ENCODE assay signal across 10 cellular contexts in genomic region chr5:177371120-177371537, GRCh38. TPM values are rescaled to one million over a fixed set of nuclear protein-coding genes. Genes with fewer than 3 reads are reported as not detected.
DNase-seq lines count a peak whose midpoint lies in the region; ATAC-seq and TF ChIP-seq lines count a peak whose summit lies in the region.
"Had no signal": no experiment of that assay in that cellular context is flagged by ENCODE, and none has a peak within 500 bp of the region (broad histone marks: within the 10 kb centered on the region; RNA-seq: fewer than 3 reads in every experiment).

No MANE protein-coding gene starts in this region.

- no peak overlapping the region for H2BK15ac ChIP-seq in mesendoderm (replicated peaks; ENCODE audit: low read depth)

- no peak overlapping the region for H2BK120ac ChIP-seq in mesendoderm (ENCODE audit: low read depth, low read length)

- no peak overlapping the region for H2AK5ac ChIP-seq in mesendoderm (ENCODE audit: low read length)

- H3K4me3 ChIP-seq in left ventricle myocardium inferior: peak overlapping the region; percentile 61
- H3K4me3 ChIP-seq in breast epithelium: peak overlapping the region; percentile 23 to 59 (median 49)
- H3K4me3 ChIP-seq in mesendoderm (ENCODE audit: low read length): peak overlapping the region; percentile 55
- H3K4me3 ChIP-seq in uterus: peak overlapping the region; percentile 12 to 26

- no peaks in the 10 kb centered on the region for H3K79me2 ChIP-seq in mesendoderm (ENCODE audit: control insufficient read depth, insufficient read depth, low read length)

- peak overlapping the region; percentile 7 for H3K18ac ChIP-seq in mesendoderm (ENCODE audit: low read length)

- H4K8ac ChIP-seq in mesendoderm (ENCODE audit: low read depth, low read length): no peak overlapping the region

- ATAC-seq in left cardiac atrium (no peak), GM19023 (IDR thresholded peaks at IDR 0.05; ENCODE audit: unreplicated experiment) (no peak)

- peaks cover 41% of the 10 kb centered on the region for H3K4me1 ChIP-seq in left ventricle myocardium inferior
- H3K4me1 ChIP-seq in breast epithelium: no peaks in the 10 kb centered on the region
- H3K4me1 ChIP-seq in mesendoderm (ENCODE audit: control insufficient read depth, low read depth, low read length): peaks cover 12% of the 10 kb centered on the region
- H3K4me1 ChIP-seq in uterus: peaks cover 2 to 11% of the 10 kb centered on the region in 2 donors

- H3K27ac ChIP-seq in left ventricle myocardium inferior (replicated peaks): peak overlapping the region; percentile 3
- H3K27ac ChIP-seq in breast epithelium: peak overlapping the region in 1 of 2 donors; percentile 29
- peak overlapping the region; percentile 20 for H3K27ac ChIP-seq in mesendoderm (ENCODE audit: low read depth, low read length)
- no peak overlapping the region for H3K27ac ChIP-seq in uterus

- H3K36me3 ChIP-seq in left ventricle myocardium inferior (no peaks in the 10 kb centered on the region), breast epithelium (no peaks in the 10 kb centered on the region), mesendoderm (ENCODE audit: control insufficient read depth, insufficient read depth, low read length) (no peaks in the 10 kb centered on the region), uterus (no peaks in the 10 kb centered on the region)

- H3K4me2 ChIP-seq in mesendoderm (ENCODE audit: low read length): peak overlapping the region; percentile 74

- no CpG with 5 or more reads among the region's 16 CpGs for WGBS in mesendoderm (ENCODE audit: extremely low coverage, insufficient coverage, low lambda C conversion rate)

- H3K27me3 ChIP-seq in left ventricle myocardium inferior (ENCODE audit: low read depth) (peaks cover 18% of the 10 kb centered on the region), breast epithelium (no peaks in the 10 kb centered on the region), mesendoderm (ENCODE audit: insufficient read depth, low read length, poor library complexity) (no peaks in the 10 kb centered on the region), uterus (no peaks in the 10 kb centered on the region)

- H3K79me1 ChIP-seq in mesendoderm (ENCODE audit: low read length): no peaks in the 10 kb centered on the region

- peak overlapping the region; percentile 91 for H3K56ac ChIP-seq in mesendoderm (ENCODE audit: low read length)

- peak overlapping the region; percentile 48 for H2BK5ac ChIP-seq in mesendoderm (ENCODE audit: low read length)

- intact Hi-C loops in left ventricle myocardium inferior (cut with micrococcal nuclease): no loop called here
- intact Hi-C loops in left cardiac atrium (cut with DNase I): no loop called here
- intact Hi-C loops in breast epithelium (cut with DNase I; ENCODE audit: low total_unique reads): no loop called here
- intact Hi-C loops in uterus (cut with DNase I; ENCODE audit: low total_unique reads): no loop called here

- TF ChIP-seq CTCF in left ventricle myocardium inferior (IDR thresholded peaks at IDR 0.05; ENCODE audit: borderline replicate concordance) (no peak), breast epithelium (IDR thresholded peaks at IDR 0.05) (no peak), uterus (IDR thresholded peaks at IDR 0.05) (no peak)

- H3K23ac ChIP-seq in mesendoderm (ENCODE audit: low read length): peak overlapping the region; percentile 7

- peak overlapping the region; percentile 90 for H3K9ac ChIP-seq in mesendoderm (ENCODE audit: low read length)

- H3K9me3 ChIP-seq in left ventricle myocardium inferior (replicated peaks) (no peaks in the 10 kb centered on the region), breast epithelium (no peaks in the 10 kb centered on the region), uterus (no peaks in the 10 kb centered on the region)

- no peak overlapping the region for H3K4ac ChIP-seq in mesendoderm (ENCODE audit: low read depth, low read length)

- TF ChIP-seq POLR2A in breast epithelium (IDR thresholded peaks at IDR 0.05) (no peak), uterus (IDR thresholded peaks at IDR 0.05) (no peak)

- H4K5ac ChIP-seq in mesendoderm (ENCODE audit: low read length): no peak overlapping the region

- no peak for DNase-seq in left ventricle myocardium inferior
- no peak for DNase-seq in left cardiac atrium
- DNase-seq in breast epithelium (ENCODE audit: low spot score in 2 of 2): no peak
- DNase-seq in mesendoderm: no peak
- DNase-seq in uterus: no peak
- DNase-seq in HCEC 1CT: no peak
- DNase-seq in activated effector memory CD4-positive, alpha-beta T cell treated with Interleukin-2 at 50 U/mL for 16 hours: no peak

RNA-seq across cellular contexts. Expression of gene SLC34A1, which starts 13.1 kb away (rescaled TPM):
- total RNA-seq in left ventricle myocardium inferior (not detected), left cardiac atrium (not detected), breast epithelium (not detected), uterus (not detected)
- not detected for polyA plus RNA-seq in mesendoderm (2013, experiment 1 of 2)
- polyA plus RNA-seq in mesendoderm (2013, experiment 2 of 2): not detected
- total RNA-seq: Daoy had no signal

RNA-seq across cellular contexts. Expression of gene RGS14, which starts 13.4 kb away (rescaled TPM):
- total RNA-seq in left ventricle myocardium inferior: 4.6 TPM
- total RNA-seq in left cardiac atrium: 1 to 10 TPM; 3.7 to 4.7 TPM
- total RNA-seq in breast epithelium: 10 to 100 TPM in 2 of 3 donors, 1 to 10 TPM in 1; 9.0 to 16.4 (median 11.3) TPM
- 8.6 TPM for polyA plus RNA-seq in mesendoderm (2013, experiment 1 of 2)
- polyA plus RNA-seq in mesendoderm (2013, experiment 2 of 2): 8.8 TPM
- total RNA-seq in uterus: 10 to 100 TPM in 3 of 4 donors, 1 to 10 TPM in 1; 1.5 to 25.6 (median 13.6) TPM

RNA-seq across cellular contexts. Expression of gene LMAN2, which starts 19.7 kb away (rescaled TPM):
- total RNA-seq in left ventricle myocardium inferior: 60.0 TPM
- 10 to 100 TPM; 76.4 to 77.7 TPM for total RNA-seq in left cardiac atrium
- total RNA-seq in breast epithelium: 100 to 1,000 TPM; 139 to 188 (median 170) TPM
- 179 TPM for polyA plus RNA-seq in mesendoderm (2013, experiment 1 of 2)
- 188 TPM for polyA plus RNA-seq in mesendoderm (2013, experiment 2 of 2)
- total RNA-seq in uterus: 100 to 1,000 TPM in 3 of 4 donors, 10 to 100 TPM in 1; 83.2 to 210 (median 170) TPM

RNA-seq across cellular contexts. Expression of gene PFN3, which starts 29.3 kb away (rescaled TPM):
- total RNA-seq in left ventricle myocardium inferior (not detected), left cardiac atrium (not detected), breast epithelium (not detected), uterus (not detected)
- not detected for polyA plus RNA-seq in mesendoderm (2013, experiment 1 of 2)
- not detected for polyA plus RNA-seq in mesendoderm (2013, experiment 2 of 2)
- total RNA-seq: Daoy, renal cortical epithelial cell had no signal

RNA-seq across cellular contexts. Expression of gene F12, which starts 38.2 kb away (rescaled TPM):
- total RNA-seq in left ventricle myocardium inferior (not detected), left cardiac atrium (under 1 TPM; 0.27 to 0.39 TPM), breast epithelium (1 to 10 TPM in 2 of 3 donors, under 1 TPM in 1; 0.64 to 2.9 (median 2.6) TPM), uterus (1 to 10 TPM in 1 of 4 donors, not detected in 3; 7.6 TPM)
- 0.24 TPM for polyA plus RNA-seq in mesendoderm (2013, experiment 1 of 2)
- polyA plus RNA-seq in mesendoderm (2013, experiment 2 of 2): 0.25 TPM

Comparison
In these comparisons a context has a peak if more than half of its experiments do, and no peak if none do; other contexts are left out.
1. H3K27ac ChIP-seq: peak in left ventricle myocardium inferior (single experiment) and mesendoderm (single experiment); none in uterus (0 of 2).
2. Peak in every context shown above with its lines, with median percentiles within 50 percentile points of each other: H3K4me3 ChIP-seq.